11 cellular contexts compared by ENCODE assay signal in the genomic region with DNA sequence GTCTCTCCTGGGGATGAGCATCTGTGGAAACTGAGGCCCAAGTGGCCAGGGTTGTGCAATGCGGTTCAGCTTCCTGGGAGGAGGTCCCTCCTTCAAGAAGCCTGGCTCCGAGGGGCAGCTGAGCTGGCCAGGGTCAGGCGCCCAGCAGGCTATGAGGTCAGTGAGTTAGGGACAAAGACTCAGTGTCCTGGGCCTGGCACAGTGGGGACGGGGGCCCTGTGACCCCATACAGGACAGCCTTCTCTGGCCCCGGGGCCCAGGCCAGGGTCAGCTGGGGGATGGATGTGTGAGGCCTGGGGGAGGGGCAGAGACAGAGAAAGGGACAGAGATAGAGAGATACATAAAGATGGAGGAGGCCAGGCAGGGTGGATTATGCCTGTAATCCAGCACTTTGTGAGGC. TPM values are rescaled to one million over a fixed set of nuclear protein-coding genes. Genes with fewer than 3 reads are reported as not detected.
DNase-seq lines count a peak whose midpoint lies in the region; ATAC-seq and TF ChIP-seq lines count a peak whose summit lies in the region.
"Had no signal": no experiment of that assay in that cellular context is flagged by ENCODE, and none has a peak within 500 bp of the region (broad histone marks: within the 10 kb centered on the region; RNA-seq: fewer than 3 reads in every experiment).

No MANE protein-coding gene starts in this region.

- no peaks in the 10 kb centered on the region for H3K9me3 Mint-ChIP-seq in activated T-cell treated with anti-CD3 and anti-CD28 coated beads, Interleukin-2, amount 50 U/mL, for 24 hours

- no peaks in the 10 kb centered on the region for H3K27me3 ChIP-seq in muscle layer of duodenum (ENCODE audit: low read depth, low read length)
- H3K27me3 ChIP-seq in transverse colon = no peaks in the 10 kb centered on the region

- TF ChIP-seq EP300 in transverse colon (IDR thresholded peaks at IDR 0.05; ENCODE audit: low read depth) = no peak

- no peak for TF ChIP-seq POLR2A in transverse colon (IDR thresholded peaks at IDR 0.05)

- peaks cover 5% of the 10 kb centered on the region for H3K36me3 Mint-ChIP-seq in activated T-cell treated with anti-CD3 and anti-CD28 coated beads, Interleukin-2, amount 50 U/mL, for 24 hours (ENCODE audit: low read depth)

- 78% methylated on average over 5 of the region's 5 CpGs; no CpG with 5 or more reads in 1 of the 2 donors for WGBS in transverse colon (ENCODE audit: low coverage in 1 of 2), 2 donors

- H3K36me3 ChIP-seq in muscle layer of duodenum (ENCODE audit: control insufficient read depth in 1 of 2, insufficient read depth in 2 of 2, low read length in 2 of 2) (no peaks in the 10 kb centered on the region), transverse colon (no peaks in the 10 kb centered on the region)

- in situ Hi-C loops in transverse colon (cut with MboI; ENCODE audit: low pct_ligation_motif_present in 1 of 4, low pct_unique_long_range_greater_than_20kb in 1 of 4, low sequenced_read_pairs in 3 of 4) = no loop called here

- no peaks in the 10 kb centered on the region for H3K4me1 ChIP-seq in muscle layer of duodenum (ENCODE audit: control insufficient read depth in 1 of 2, insufficient read depth in 2 of 2, low read length in 2 of 2)
- peaks cover 0 to 7% (median 2%) of the 10 kb centered on the region in 4 donors for H3K4me1 ChIP-seq in transverse colon

- H3K27ac ChIP-seq in muscle layer of duodenum (ENCODE audit: low read length) (peak overlapping the region; percentile 39), transverse colon (peak overlapping the region; percentile 52 to 72 (median 60))

- H3K27ac Mint-ChIP-seq in activated T-cell treated with anti-CD3 and anti-CD28 coated beads, Interleukin-2, amount 50 U/mL, for 24 hours = peak overlapping the region; percentile 94

- H3K4me3 Mint-ChIP-seq in activated T-cell treated with anti-CD3 and anti-CD28 coated beads, Interleukin-2, amount 50 U/mL, for 24 hours = peak overlapping the region; percentile 8

- H3K4me1 Mint-ChIP-seq in activated T-cell treated with anti-CD3 and anti-CD28 coated beads, Interleukin-2, amount 50 U/mL, for 24 hours (ENCODE audit: low read depth) = peaks cover 65% of the 10 kb centered on the region

- H3K4me3 ChIP-seq in muscle layer of duodenum (ENCODE audit: low read depth in 1 of 2, low read length in 2 of 2) = no peak overlapping the region
- no peak overlapping the region for H3K4me3 ChIP-seq in transverse colon

- H3K9me3 ChIP-seq in muscle layer of duodenum (ENCODE audit: control insufficient read depth in 1 of 2, low read length in 2 of 2) (no peaks in the 10 kb centered on the region), transverse colon (no peaks in the 10 kb centered on the region)

- TF ChIP-seq CTCF in transverse colon (IDR thresholded peaks at IDR 0.05) = no peak

- intact Hi-C loops in transverse colon (cut with DNase I; ENCODE audit: low total_unique reads) = no loop called here

- no peak for ATAC-seq in HG03095 (IDR thresholded peaks at IDR 0.05; ENCODE audit: unreplicated experiment)

- no peak for DNase-seq in activated T-cell treated with anti-CD3 and anti-CD28 coated beads, Interleukin-2, amount 50 U/mL, for 24 hours
- no peak for DNase-seq in activated T-cell treated with anti-CD3 and anti-CD28 coated beads, Interleukin-2, amount 50 U/mL, for 1 hour
- DNase-seq in anterior cingulate cortex (lab: John Stamatoyannopoulos, UW) (peak in 55 of 58 donors; percentile 10 to 95 (median 77)), transverse colon (no peak), SHP77 treated with DMSO at 0.1 percent for 48 hours (lab: John Stamatoyannopoulos, UW) (no peak), NCI-H2171 treated with DMSO at 0.1 percent for 48 hours (lab: John Stamatoyannopoulos, UW) (no peak)
- DNase-seq: GOT3, mesenchymal stem cell had no signal

- no peaks in the 10 kb centered on the region for H3K27me3 Mint-ChIP-seq in activated T-cell treated with anti-CD3 and anti-CD28 coated beads, Interleukin-2, amount 50 U/mL, for 24 hours

RNA-seq across cellular contexts. Expression of gene IL12RB1, which starts 3.0 kb away (rescaled TPM):
- 1 to 10 TPM in 1 of 4 donors, under 1 TPM in 1, not detected in 2; 0.55 to 2.1 TPM for total RNA-seq in transverse colon
- total RNA-seq: NCI-H460 had no signal

RNA-seq across cellular contexts. Expression of gene MAST3, which starts 7.9 kb away (rescaled TPM):
- total RNA-seq in transverse colon = 10 to 100 TPM; 27.2 to 53.5 (median 32.7) TPM

Comparison
In these comparisons a context has a peak if more than half of its experiments do, and no peak if none do; other contexts are left out.
1. DNase-seq: peak in anterior cingulate cortex (55 of 58); none in activated T-cell treated with anti-CD3 and anti-CD28 coated beads, Interleukin-2, amount 50 U/mL, for 24 hours (single experiment), activated T-cell treated with anti-CD3 and anti-CD28 coated beads, Interleukin-2, amount 50 U/mL, for 1 hour (single experiment), transverse colon (single experiment), SHP77 treated with DMSO at 0.1 percent for 48 hours (single experiment) and NCI-H2171 treated with DMSO at 0.1 percent for 48 hours (single experiment).